1 cellular context compared by ENCODE assay signal in the genomic region with DNA sequence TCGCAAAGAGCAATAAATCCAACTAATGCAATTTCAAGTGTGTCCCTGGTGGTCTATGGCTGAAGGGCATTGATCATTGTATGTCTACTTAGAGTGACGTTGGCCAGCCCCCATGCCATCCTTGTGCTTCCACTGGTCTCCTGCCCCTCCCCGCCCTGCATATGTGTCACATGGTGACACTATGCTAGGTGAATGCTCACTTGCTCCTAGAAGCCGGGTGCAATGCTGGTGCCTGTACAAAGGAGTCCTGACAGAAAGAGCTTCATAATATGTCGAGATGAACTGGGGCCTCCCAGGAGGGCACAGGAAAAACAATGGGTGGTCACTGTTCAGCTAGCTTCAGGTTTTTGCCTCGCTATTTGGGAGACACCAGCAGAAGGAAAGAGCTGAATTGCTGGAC.
TF ChIP-seq lines count a peak whose summit lies in the region.

No MANE protein-coding gene starts in this region.

TF ChIP-seq in IMR-90, 13 proteins besides CTCF, POLR2A, EP300 and RAD21:
- no peak for TF ChIP-seq CHD1 (IDR thresholded peaks at IDR 0.05; ENCODE audit: low read depth, low read length)
